Comparison of ENCODE assay signal across 14 cellular contexts in the genomic region with DNA sequence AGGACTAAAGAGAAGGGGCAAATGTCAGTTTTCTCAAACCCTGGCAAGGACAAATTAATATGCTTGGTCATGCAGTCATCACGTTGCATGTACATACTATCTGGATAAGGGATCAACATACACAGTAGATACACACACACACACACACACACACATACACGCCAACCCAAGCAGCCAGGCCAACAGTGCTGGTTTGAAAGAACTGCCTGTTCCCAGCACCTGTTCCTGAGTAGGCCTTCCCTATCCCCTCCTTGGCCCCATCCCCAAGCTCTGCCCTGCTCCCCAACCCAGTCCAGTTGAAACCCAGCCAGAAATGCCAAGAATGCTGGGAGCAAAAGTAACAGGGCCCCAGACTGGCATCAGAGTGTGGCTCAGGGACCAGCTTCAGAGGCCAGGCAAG. TPM values are rescaled to one million over a fixed set of nuclear protein-coding genes. Genes with fewer than 3 reads are reported as not detected.
A peak's percentile ranks its signal among the peaks of the same experiment; 100 is the strongest.
DNase-seq lines count a peak whose midpoint lies in the region; ATAC-seq and TF ChIP-seq lines count a peak whose summit lies in the region.
"Had no signal": no experiment of that assay in that cellular context is flagged by ENCODE, and none has a peak within 500 bp of the region (broad histone marks: within the 10 kb centered on the region; RNA-seq: fewer than 3 reads in every experiment).

No MANE protein-coding gene starts in this region.

- peak overlapping the region; percentile 88 for H3K4me3 ChIP-seq in coronary artery
- peak overlapping the region; percentile 81 for H3K4me3 ChIP-seq in right cardiac atrium (ENCODE audit: low read length)
- peak overlapping the region; percentile 59 to 79 (median 68) for H3K4me3 ChIP-seq in gastrocnemius medialis
- H3K4me3 ChIP-seq in aorta (ENCODE audit: low read length in 2 of 2): no peak overlapping the region
- H3K4me3 ChIP-seq: right lobe of liver had no signal

- peak overlapping the region; percentile 76 to 98 for H3K27ac ChIP-seq in coronary artery
- H3K27ac ChIP-seq in right cardiac atrium (ENCODE audit: low read length): peak overlapping the region; percentile 95
- peak overlapping the region; percentile 87 to 96 (median 92) for H3K27ac ChIP-seq in gastrocnemius medialis
- peak overlapping the region; percentile 77 to 90 for H3K27ac ChIP-seq in aorta (ENCODE audit: low read depth in 1 of 2, low read length in 2 of 2)
- H3K27ac ChIP-seq: right lobe of liver had no signal

- DNase-seq in coronary artery (ENCODE audit: low spot score) (no peak), right cardiac atrium (peak; percentile 54 to 69 (median 62)), gastrocnemius medialis (peak; percentile 89 to 95), aorta (peak; percentile 54 to 69), NCI-H748 treated with DMSO at 0.1 percent for 48 hours (lab: John Stamatoyannopoulos, UW) (no peak), T1000 (lab: John Stamatoyannopoulos, UW) (no peak)
- DNase-seq: activated CD4-positive, alpha-beta T cell treated with anti-CD3 and anti-CD28 coated beads for 1 hour; glutamatergic neuron; IMR-90; NCI-H2081 treated with DMSO at 0.1 percent for 48 hours; NCI-H510A treated with DMSO at 0.1 percent for 48 hours; stimulated activated CD4-positive, alpha-beta T cell treated with anti-CD3 and anti-CD28 coated beads, Interleukin-4, amount 100 ng/mL, for 1 hour had no signal

- peaks cover 0 to 13% of the 10 kb centered on the region in 2 donors for H3K36me3 ChIP-seq in gastrocnemius medialis
- peaks cover 0 to 4% of the 10 kb centered on the region in 2 donors for H3K36me3 ChIP-seq in aorta (ENCODE audit: control insufficient read depth in 1 of 2, insufficient read depth in 2 of 2, low read length in 1 of 2)
- H3K36me3 ChIP-seq: right lobe of liver had no signal

- in situ Hi-C loops in gastrocnemius medialis (cut with MboI; ENCODE audit: low sequenced_read_pairs in 4 of 4): loop anchor here in 1 of 4 donors (25.0 kb wide), 1 partner anchor 1716 kb away; the partner anchor contains the start of gene HOXC10

- ATAC-seq in right cardiac atrium: peak; percentile 23 to 24
- ATAC-seq in gastrocnemius medialis: peak; percentile 57 to 58
- ATAC-seq in aorta (ENCODE audit: low FRiP score): peak; percentile 3
- no peak for ATAC-seq in GM18498 (IDR thresholded peaks at IDR 0.05; ENCODE audit: unreplicated experiment)
- ATAC-seq: right lobe of liver had no signal

- H3K9me3 ChIP-seq in right cardiac atrium (ENCODE audit: control insufficient read depth, low read length) (no peaks in the 10 kb centered on the region), gastrocnemius medialis (no peaks in the 10 kb centered on the region), aorta (ENCODE audit: control insufficient read depth, low read length) (no peaks in the 10 kb centered on the region)
- H3K9me3 ChIP-seq: right lobe of liver had no signal

- H3K4me1 ChIP-seq in right cardiac atrium (ENCODE audit: control insufficient read depth, insufficient read depth, low read length) (peaks cover 10% of the 10 kb centered on the region), gastrocnemius medialis (peaks cover 62 to 71% of the 10 kb centered on the region in 2 donors), aorta (ENCODE audit: control insufficient read depth in 1 of 2, insufficient read depth in 2 of 2, low read length in 2 of 2) (no peaks in the 10 kb centered on the region)

- WGBS in right cardiac atrium: 54% methylated on average over 2 of the region's 2 CpGs
- 6 to 7% methylated on average over 2 of the region's 2 CpGs for WGBS in aorta, 2 donors

- TF ChIP-seq CTCF in coronary artery (IDR thresholded peaks at IDR 0.05) (no peak), gastrocnemius medialis (IDR thresholded peaks at IDR 0.05 in 4 of 5, conservative IDR thresholded peaks at IDR 0.05 in 1 of 5) (no peak)

- TF ChIP-seq POLR2A in gastrocnemius medialis (IDR thresholded peaks at IDR 0.05): no peak

- no peaks in the 10 kb centered on the region for H3K27me3 ChIP-seq in right cardiac atrium (ENCODE audit: control insufficient read depth, insufficient read depth)
- H3K27me3 ChIP-seq in gastrocnemius medialis: no peaks in the 10 kb centered on the region
- no peaks in the 10 kb centered on the region for H3K27me3 ChIP-seq in aorta (ENCODE audit: control insufficient read depth in 1 of 2, insufficient read depth in 2 of 2, low read length in 1 of 2)
- H3K27me3 ChIP-seq: right lobe of liver had no signal

- intact Hi-C loops in right cardiac atrium (cut with DNase I) (no loop called here), gastrocnemius medialis (cut with DNase I; ENCODE audit: low total_unique reads) (loop anchor here (10.0 kb wide), 1 partner anchor 1418 kb away; the partner anchor contains the start of genes CBX5 and HNRNPA1), aorta (cut with DNase I) (loop anchor here in 1 of 2 donors (2.0 kb wide), 1 partner anchor 20 kb away; no protein-coding TSS in a partner anchor)

RNA-seq across cellular contexts. Expression of gene ITGA7, which starts 4.4 kb away (rescaled TPM):
- total RNA-seq in right cardiac atrium: 100 to 1,000 TPM; 465 to 674 (median 604) TPM
- 288 TPM for polyA plus RNA-seq in right cardiac atrium
- total RNA-seq in gastrocnemius medialis: 100 to 1,000 TPM in 2 of 4 donors, 10 to 100 TPM in 2; 69.7 to 206 (median 92.0) TPM
- total RNA-seq in aorta: 100 to 1,000 TPM; 463 to 747 TPM
- polyA plus RNA-seq in aorta: 100 to 1,000 TPM in 1 of 2 donors, 10 to 100 TPM in 1; 76.1 to 633 TPM

RNA-seq across cellular contexts. Expression of gene BLOC1S1, which starts 12.6 kb away (rescaled TPM):
- total RNA-seq in right cardiac atrium: 100 to 1,000 TPM; 134 to 149 (median 139) TPM
- 205 TPM for polyA plus RNA-seq in right cardiac atrium
- 100 to 1,000 TPM; 255 to 434 (median 300) TPM for total RNA-seq in gastrocnemius medialis
- total RNA-seq in aorta: 100 to 1,000 TPM in 1 of 2 donors, 10 to 100 TPM in 1; 87.3 to 115 TPM
- 100 to 1,000 TPM; 248 to 351 TPM for polyA plus RNA-seq in aorta

RNA-seq across cellular contexts. Expression of gene RDH5, which starts 16.9 kb away (rescaled TPM):
- total RNA-seq in right cardiac atrium (10 to 100 TPM; 15.9 to 27.7 (median 23.3) TPM), gastrocnemius medialis (10 to 100 TPM in 1 of 4 donors, 1 to 10 TPM in 3; 3.8 to 10.3 (median 7.5) TPM), aorta (10 to 100 TPM; 21.9 to 51.1 TPM)
- polyA plus RNA-seq in right cardiac atrium (24.1 TPM), aorta (10 to 100 TPM; 16.7 to 49.4 TPM)

RNA-seq across cellular contexts. Expression of gene CD63, which starts 25.5 kb away (rescaled TPM):
- total RNA-seq in right cardiac atrium (1,000 to 10,000 TPM; 1,076 to 1,430 (median 1,264) TPM), gastrocnemius medialis (1,000 to 10,000 TPM in 1 of 4 donors, 100 to 1,000 TPM in 3; 423 to 1,107 (median 634) TPM), aorta (1,000 to 10,000 TPM; 1,107 to 1,135 TPM)
- polyA plus RNA-seq in right cardiac atrium (1,376 TPM), aorta (1,000 to 10,000 TPM; 1,323 to 1,532 TPM)

RNA-seq across cellular contexts. Expression of gene GDF11, which starts 39.6 kb away (rescaled TPM):
- total RNA-seq in right cardiac atrium: 10 to 100 TPM; 16.2 to 17.5 (median 16.7) TPM
- polyA plus RNA-seq in right cardiac atrium: 11.5 TPM
- 1 to 10 TPM in 2 of 4 donors, under 1 TPM in 2; 0.17 to 4.4 (median 1.1) TPM for total RNA-seq in gastrocnemius medialis
- total RNA-seq in aorta: 1 to 10 TPM; 6.6 to 9.4 TPM
- polyA plus RNA-seq in aorta: 1 to 10 TPM; 3.0 to 4.2 TPM

Comparison
In these comparisons a context has a peak if more than half of its experiments do, and no peak if none do; other contexts are left out.
1. DNase-seq: peak in right cardiac atrium (3 of 3), gastrocnemius medialis (2 of 2) and aorta (2 of 2); none in coronary artery (single experiment), NCI-H748 treated with DMSO at 0.1 percent for 48 hours (single experiment) and T1000 (single experiment).
2. H3K4me3 ChIP-seq: peak in coronary artery (single experiment), right cardiac atrium (single experiment) and gastrocnemius medialis (4 of 4); none in aorta (0 of 2).
3. Peak in every context shown above with its lines, with median percentiles within 50 percentile points of each other: H3K27ac ChIP-seq.